In the genomic region with DNA sequence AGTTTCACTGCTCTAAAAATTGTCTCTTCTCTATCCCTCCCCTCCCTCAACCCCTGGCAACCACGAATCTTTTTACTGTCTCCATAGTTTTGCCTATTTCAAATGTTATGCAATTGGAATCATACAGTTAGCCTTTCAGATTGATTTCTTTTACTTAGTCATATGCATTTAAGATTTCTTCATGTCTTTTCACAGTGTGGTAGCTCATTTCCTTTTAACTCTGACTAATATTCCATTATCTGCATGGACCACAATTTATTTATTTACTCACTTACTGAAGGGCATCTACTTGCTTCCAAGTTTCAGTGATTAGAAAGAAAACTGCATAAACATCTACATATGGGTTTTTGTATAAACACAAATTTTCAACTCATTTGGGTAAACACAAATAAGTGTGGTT, we compare ENCODE assay signal across 33 cellular contexts.
"Had no signal": no experiment of that assay in that cellular context is flagged by ENCODE, and none has a peak within 500 bp of the region (broad histone marks: within the 10 kb centered on the region; RNA-seq: fewer than 3 reads in every experiment).

No MANE protein-coding gene starts in this region.

- H3K27me3 ChIP-seq: adrenal gland, cardiac muscle cell, Peyer's patch, SJSA1 had no signal

- H3K4me3 Mint-ChIP-seq: activated CD4-positive, alpha-beta memory T cell treated with anti-CD3 and anti-CD28 coated beads, Interleukin-2, amount 10 ng/mL, durations not matched to agents 7 days and 5 days; activated CD4-positive, alpha-beta T cell treated with anti-CD3 and anti-CD28 coated beads, Interleukin-2, amount 10 ng/mL, durations not matched to agents 7 days and 5 days; activated naive CD8-positive, alpha-beta T cell treated with anti-CD3 and anti-CD28 coated beads, Interleukin-2, amount 10 ng/mL, durations not matched to agents 7 days and 5 days; brain; T-helper 1 cell treated with Interleukin-12 subunit alpha and Interleukin-12 subunit beta and Interleukin-4 antibody, amounts not matched to agents 30 μg/mL and 1 μg/mL, for 36 hours had no signal

- H3K9me3 Mint-ChIP-seq: activated naive CD8-positive, alpha-beta T cell treated with anti-CD3 and anti-CD28 coated beads, Interleukin-2, amount 10 ng/mL, durations not matched to agents 7 days and 5 days; brain had no signal

- H3K4me1 Mint-ChIP-seq: activated CD4-positive, alpha-beta memory T cell treated with anti-CD3 and anti-CD28 coated beads, Interleukin-2, amount 10 ng/mL, durations not matched to agents 7 days and 5 days; activated CD4-positive, alpha-beta T cell treated with anti-CD3 and anti-CD28 coated beads, Interleukin-2, amount 10 ng/mL, durations not matched to agents 7 days and 5 days; activated naive CD8-positive, alpha-beta T cell treated with anti-CD3 and anti-CD28 coated beads, Interleukin-2, amount 10 ng/mL, durations not matched to agents 7 days and 5 days; brain had no signal

- ATAC-seq: K562, SK-N-SH treated with all-trans-retinoic acid at 6 μM for 48 hours had no signal

- DNase-seq: activated CD4-positive, alpha-beta memory T cell treated with anti-CD3 and anti-CD28 coated beads, Interleukin-2, amount 10 ng/mL, durations not matched to agents 7 days and 5 days; activated CD4-positive, alpha-beta T cell treated with anti-CD3 and anti-CD28 coated beads, Interleukin-2, amount 10 ng/mL, durations not matched to agents 7 days and 5 days; activated CD4-positive, CD25-positive, alpha-beta regulatory T cell; activated gamma-delta T cell treated with Interleukin-2 at 50 U/mL for 16 hours; activated naive CD4-positive, alpha-beta T cell treated with anti-CD3 and anti-CD28 coated beads, Interleukin-2, amount 50 U/mL, for 16 hours; activated naive CD8-positive, alpha-beta T cell treated with anti-CD3 and anti-CD28 coated beads, Interleukin-2, amount 10 ng/mL, durations not matched to agents 7 days and 5 days; activated T-cell treated with anti-CD3 and anti-CD28 coated beads for 4 hours; activated T-cell treated with anti-CD3 and anti-CD28 coated beads, Interleukin-2, amount 50 U/mL, for 48 hours; adrenal gland; aorta; Karpas-422; NCI-H1048; NCI-H1694; NCI-H2029; NCI-H2107; NCI-H2171 treated with DMSO at 0.1 percent for 48 hours; NCI-H226; NCI-H69; NK-92 treated with Interleukin-12 subunit alpha and Interleukin-12 subunit beta, amount 100 ng/mL, for 24 hours; OCI-M1; Peyer's patch; SHP77; T1000 had no signal

- H3K27ac ChIP-seq: adrenal gland, cardiac muscle cell, Peyer's patch, RWPE1, SJSA1, VCaP had no signal

- H3K36me3 ChIP-seq: adrenal gland, cardiac muscle cell, Peyer's patch, SJSA1 had no signal

- H3K9me3 ChIP-seq: adrenal gland, Peyer's patch, SJSA1 had no signal

- H3K4me1 ChIP-seq: adrenal gland, Peyer's patch, SJSA1 had no signal

- H3K27me3 Mint-ChIP-seq: activated CD4-positive, alpha-beta memory T cell treated with anti-CD3 and anti-CD28 coated beads, Interleukin-2, amount 10 ng/mL, durations not matched to agents 7 days and 5 days; activated CD4-positive, alpha-beta T cell treated with anti-CD3 and anti-CD28 coated beads, Interleukin-2, amount 10 ng/mL, durations not matched to agents 7 days and 5 days; activated naive CD8-positive, alpha-beta T cell treated with anti-CD3 and anti-CD28 coated beads, Interleukin-2, amount 10 ng/mL, durations not matched to agents 7 days and 5 days; brain had no signal

- H3K4me3 ChIP-seq: adrenal gland, cardiac muscle cell, K562, Peyer's patch, SJSA1 had no signal

- FAIRE-seq: K562, TTC549 had no signal

- H3K27ac Mint-ChIP-seq: activated CD4-positive, alpha-beta memory T cell treated with anti-CD3 and anti-CD28 coated beads, Interleukin-2, amount 10 ng/mL, durations not matched to agents 7 days and 5 days; activated CD4-positive, alpha-beta T cell treated with anti-CD3 and anti-CD28 coated beads, Interleukin-2, amount 10 ng/mL, durations not matched to agents 7 days and 5 days; activated naive CD8-positive, alpha-beta T cell treated with anti-CD3 and anti-CD28 coated beads, Interleukin-2, amount 10 ng/mL, durations not matched to agents 7 days and 5 days; activated T-helper 2 cell treated with anti-CD3 and anti-CD28 coated beads, Interferon-gamma antibody, Interleukin-2, Interleukin-4, amounts not matched to agents 10 μg/mL and 5 μg/mL and 100 μg/mL, durations not matched to agents 14 hours and 24 hours and 36 hours; brain; T-helper 1 cell treated with Interleukin-12 subunit alpha and Interleukin-12 subunit beta and Interleukin-4 antibody, amounts not matched to agents 30 μg/mL and 1 μg/mL, for 36 hours had no signal

- H3K36me3 Mint-ChIP-seq: activated naive CD8-positive, alpha-beta T cell treated with anti-CD3 and anti-CD28 coated beads, Interleukin-2, amount 10 ng/mL, durations not matched to agents 7 days and 5 days; brain had no signal
